ENCODE assay signal across 8 cellular contexts in the genomic region with DNA sequence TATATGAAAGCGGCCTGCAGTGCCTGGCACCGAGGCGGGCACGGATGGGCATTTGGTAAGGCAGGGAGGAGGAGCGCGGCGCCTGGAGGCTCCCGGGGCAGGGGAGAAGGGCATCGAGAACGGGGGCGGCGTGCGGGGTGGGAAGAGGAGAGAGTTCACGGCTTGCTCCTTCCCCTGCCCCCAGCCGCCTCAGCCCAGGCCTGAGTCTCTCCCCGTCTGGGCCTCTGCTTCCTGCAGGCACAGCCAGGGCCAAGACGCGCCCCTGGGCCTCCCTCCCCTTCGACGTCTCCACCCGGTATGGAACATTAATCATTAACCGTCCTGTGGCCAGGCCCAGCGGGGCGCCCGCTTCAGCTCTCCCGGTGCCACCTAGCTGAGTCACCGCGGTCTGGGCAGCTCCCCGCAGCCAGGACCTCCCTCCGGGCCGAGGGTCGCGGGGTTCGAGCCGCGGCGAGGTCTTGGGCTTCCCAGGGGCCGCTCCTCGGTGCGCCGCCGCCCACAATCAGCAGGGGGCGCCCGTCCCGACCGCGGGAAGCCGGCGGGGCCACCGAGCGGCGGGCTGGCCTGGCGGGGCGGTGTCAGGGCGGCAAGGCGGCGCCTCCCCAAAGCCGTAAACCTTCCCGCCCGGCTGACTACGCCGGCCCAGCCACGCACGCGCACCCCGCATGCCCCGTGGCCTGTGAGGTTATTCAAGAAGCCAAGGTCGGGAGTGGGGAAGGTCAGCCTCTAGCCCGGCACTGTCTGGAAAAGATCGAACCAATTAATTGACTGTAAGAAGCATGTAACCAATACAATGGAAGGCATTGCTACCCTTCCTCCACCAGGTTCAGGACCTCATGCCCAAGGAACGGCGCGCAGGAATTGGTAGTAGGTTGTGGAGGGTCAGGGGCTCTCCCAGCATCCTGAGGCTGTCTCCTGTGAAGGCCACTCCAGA. TPM values are rescaled to one million over a fixed set of nuclear protein-coding genes. Genes with fewer than 3 reads are reported as not detected.
A peak's percentile ranks its signal among the peaks of the same experiment; 100 is the strongest.
DNase-seq lines count a peak whose midpoint lies in the region; TF ChIP-seq lines count a peak whose summit lies in the region.

No MANE protein-coding gene starts in this region.

- H4K91ac ChIP-seq in trophoblast cell (ENCODE audit: low read depth, low read length): peak overlapping the region; percentile 50

- no CpG with 5 or more reads among the region's 73 CpGs for WGBS in trophoblast cell (ENCODE audit: extremely low coverage, insufficient coverage, insufficient read length)

- no peaks in the 10 kb centered on the region for H3K79me2 ChIP-seq in trophoblast cell (ENCODE audit: control insufficient read depth, insufficient read depth, low read length, poor library complexity)

- H4K12ac ChIP-seq in trophoblast cell (ENCODE audit: low read depth, low read length): peak overlapping the region; percentile 63

- CTCF ChIA-PET in activated naive CD4-positive, alpha-beta T cell treated with anti-CD3 and anti-CD28 coated beads, Interleukin-2, amount 10 ng/mL, durations not matched to agents 7 days and 5 days (lab: Charles Lee): interaction anchor here (0.7 to 6.0 kb wide), 36 partner anchors 8 to 380 kb away, joined by 3 to 72 read pairs (median 4); partner anchors contain the start of genes KCNH1, RD3 and TRAF5

- H4K8ac ChIP-seq in trophoblast cell (ENCODE audit: low read depth, low read length): peak overlapping the region; percentile 74

- H3K36me3 Mint-ChIP-seq in activated naive CD4-positive, alpha-beta T cell treated with anti-CD3 and anti-CD28 coated beads, Interleukin-2, amount 10 ng/mL, durations not matched to agents 7 days and 5 days: no peaks in the 10 kb centered on the region
- no peaks in the 10 kb centered on the region for H3K36me3 Mint-ChIP-seq in type B pancreatic cell

- peaks cover 1% of the 10 kb centered on the region for H3K9me3 ChIP-seq in trophoblast cell (ENCODE audit: insufficient read depth, low read depth, low read length)

- H3K14ac ChIP-seq in trophoblast cell (ENCODE audit: low read length): peak overlapping the region; percentile 52

- H3K79me1 ChIP-seq in trophoblast cell (ENCODE audit: low read length): peaks cover 7% of the 10 kb centered on the region

- TF ChIP-seq CTCF in type B pancreatic cell (conservative IDR thresholded peaks at IDR 0.05): peak; percentile 92

- peak overlapping the region; percentile 58 for H2BK12ac ChIP-seq in trophoblast cell (ENCODE audit: low read length)

- H3K4me3 ChIP-seq in trophoblast cell (ENCODE audit: low read depth, low read length): no peak overlapping the region

- H3K27me3 Mint-ChIP-seq in activated naive CD4-positive, alpha-beta T cell treated with anti-CD3 and anti-CD28 coated beads, Interleukin-2, amount 10 ng/mL, durations not matched to agents 7 days and 5 days: peaks cover 42% of the 10 kb centered on the region
- peaks cover 3% of the 10 kb centered on the region for H3K27me3 Mint-ChIP-seq in type B pancreatic cell

- no peaks in the 10 kb centered on the region for H3K27me3 ChIP-seq in trophoblast cell (ENCODE audit: insufficient read depth, low read length)

- H3K9ac ChIP-seq in trophoblast cell (ENCODE audit: low read length): no peak overlapping the region

- H3K36me3 ChIP-seq in trophoblast cell (ENCODE audit: control insufficient read depth in 1 of 2, insufficient read depth in 2 of 2, low read length in 2 of 2): no peaks in the 10 kb centered on the region

- H2AFZ ChIP-seq in trophoblast cell (ENCODE audit: insufficient read depth, low read length, poor library complexity): peak overlapping the region; percentile 56

- H3K4me2 ChIP-seq in trophoblast cell (ENCODE audit: low read length): peak overlapping the region; percentile 72

- no peaks in the 10 kb centered on the region for H3K9me3 Mint-ChIP-seq in activated naive CD4-positive, alpha-beta T cell treated with anti-CD3 and anti-CD28 coated beads, Interleukin-2, amount 10 ng/mL, durations not matched to agents 7 days and 5 days
- H3K9me3 Mint-ChIP-seq in type B pancreatic cell: no peaks in the 10 kb centered on the region

- peak overlapping the region; percentile 20 for H2AK5ac ChIP-seq in trophoblast cell (ENCODE audit: low read length)

- H3K23ac ChIP-seq in trophoblast cell (ENCODE audit: low read length): no peak overlapping the region

- H3K27ac Mint-ChIP-seq in activated naive CD4-positive, alpha-beta T cell treated with anti-CD3 and anti-CD28 coated beads, Interleukin-2, amount 10 ng/mL, durations not matched to agents 7 days and 5 days: no peak overlapping the region
- peak overlapping the region; percentile 83 for H3K27ac Mint-ChIP-seq in type B pancreatic cell

- H2BK5ac ChIP-seq in trophoblast cell (ENCODE audit: low read depth, low read length, poor library complexity): no peak overlapping the region

- no peak overlapping the region for H3K27ac ChIP-seq in trophoblast cell (ENCODE audit: low read depth, low read length)

- in situ Hi-C loops in G401 (cut with HindIII; ENCODE audit: low sequenced_read_pairs): no loop called here

- peak overlapping the region; percentile 23 for H2BK120ac ChIP-seq in trophoblast cell (ENCODE audit: insufficient read depth, low read length, poor library complexity)

- DNase-seq in G401 (ENCODE audit: low spot score): peak; percentile 15
- peak; percentile 95 for DNase-seq in H4 (ENCODE audit: low spot score)
- peak; percentile 80 for DNase-seq in LHCN-M2 (ENCODE audit: low read depth)
- DNase-seq in SK-N-DZ (ENCODE audit: low spot score): peak; percentile 45
- DNase-seq in activated naive CD4-positive, alpha-beta T cell treated with anti-CD3 and anti-CD28 coated beads, Interleukin-2, amount 10 ng/mL, durations not matched to agents 7 days and 5 days: peak; percentile 81
- peak; percentile 14 to 86 (median 68) for DNase-seq in head of caudate nucleus
- DNase-seq in trophoblast cell: peak; percentile 46 to 77
- DNase-seq in type B pancreatic cell (ENCODE audit: extremely low spot score, unreplicated experiment): peak; percentile 88

- H3K18ac ChIP-seq in trophoblast cell (ENCODE audit: low read length): peak overlapping the region; percentile 10

- H3K4me3 Mint-ChIP-seq in activated naive CD4-positive, alpha-beta T cell treated with anti-CD3 and anti-CD28 coated beads, Interleukin-2, amount 10 ng/mL, durations not matched to agents 7 days and 5 days: peak overlapping the region; percentile 34
- H3K4me3 Mint-ChIP-seq in type B pancreatic cell: peak overlapping the region; percentile 77

- peaks cover 9 to 10% of the 10 kb centered on the region in 2 experiments for H3K4me1 ChIP-seq in trophoblast cell (ENCODE audit: control insufficient read depth in 1 of 2, insufficient read depth in 2 of 2, low read length in 2 of 2)

- H3K4ac ChIP-seq in trophoblast cell (ENCODE audit: low read depth, low read length): no peak overlapping the region

- intact Hi-C loops in head of caudate nucleus (cut with DNase I): loop anchor here (5.0 to 10.0 kb wide), 2 partner anchors 137 to 191 kb away; partner anchors contain the start of gene TRAF5

- peaks cover 39% of the 10 kb centered on the region for H3K4me1 Mint-ChIP-seq in activated naive CD4-positive, alpha-beta T cell treated with anti-CD3 and anti-CD28 coated beads, Interleukin-2, amount 10 ng/mL, durations not matched to agents 7 days and 5 days
- H3K4me1 Mint-ChIP-seq in type B pancreatic cell (ENCODE audit: unreplicated experiment): peaks cover 20% of the 10 kb centered on the region

RNA-seq across cellular contexts. Expression of gene RD3, which starts 23.4 kb away (rescaled TPM):
- not detected in 2 replicates for total RNA-seq in G401 (2014; rRNA removed; shearing (Covaris generic))
- 0.10 TPM in 1 of 2 replicates, not detected in the other for total RNA-seq in H4 (2014; rRNA removed; shearing (Covaris generic))
- total RNA-seq in LHCN-M2 (2014; rRNA removed) (not detected in 2 replicates), type B pancreatic cell (ENCODE audit: low replicate concordance) (0.14 TPM in 1 of 2 replicates, not detected in the other)
- polyA plus RNA-seq in LHCN-M2 (2012): not detected
- polyA plus RNA-seq in SK-N-DZ (2014; cell fraction: cytosol; rRNA removed): 0.03 and 0.13 TPM in 2 replicates
- not detected in 2 replicates for polyA plus RNA-seq in SK-N-DZ (2014; cell fraction: nucleus; rRNA removed)
- not detected in 2 replicates for polyA plus RNA-seq in trophoblast cell (2013)

Comparison
In these comparisons a context has a peak if more than half of its experiments do, and no peak if none do; other contexts are left out.
1. DNase-seq: peak in every context shown above with its lines; median percentile 95 in H4; 88 in type B pancreatic cell; 81 in activated naive CD4-positive, alpha-beta T cell treated with anti-CD3 and anti-CD28 coated beads, Interleukin-2, amount 10 ng/mL, durations not matched to agents 7 days and 5 days; 80 in LHCN-M2; 68 in head of caudate nucleus; 62 in trophoblast cell; 45 in SK-N-DZ; 15 in G401.